ENCODE assay signal across 1 cellular context in genomic region chr2:135876066-135876711, GRCh38.
A peak's percentile ranks its signal among the peaks of the same experiment; 100 is the strongest.
TF ChIP-seq lines count a peak whose summit lies in the region.

Gene MCM6, minus strand, starts transcription at chr2:135876443. Its CDS starts 78 bp downstream, at chr2:135876365.

TF ChIP-seq in A549, 52 proteins besides CTCF, POLR2A, EP300 and RAD21 (continued from another document):
- peak in 1 of 2 experiments; percentile 69; a peak in 3 of 5 replicates for TF ChIP-seq JUN (IDR thresholded peaks at IDR 0.05)
- TF ChIP-seq PBX3 (IDR thresholded peaks at IDR 0.05): 0 out of 2 replicates have a peak, but pooled peaks have one; percentile 28
- TF ChIP-seq KDM5A (IDR thresholded peaks at IDR 0.05): no peak; the same call in 1 of the 2 replicates
- TF ChIP-seq BCL3 (IDR thresholded peaks at IDR 0.05): no peak
- TF ChIP-seq JUNB (IDR thresholded peaks at IDR 0.05): no peak
- TF ChIP-seq FOSL2 (IDR thresholded peaks at IDR 0.05): no peak
- TF ChIP-seq FOSL2 (CRISPR knock-in tag; IDR thresholded peaks at IDR 0.05): no peak
- TF ChIP-seq REST (IDR thresholded peaks at IDR 0.05): no peak
- TF ChIP-seq BHLHE40 (IDR thresholded peaks at IDR 0.05; ENCODE audit: low read depth, low read length): no peak
- TF ChIP-seq KDM1A (IDR thresholded peaks at IDR 0.05; ENCODE audit: low read depth): no peak
- no peak for TF ChIP-seq CEBPB (IDR thresholded peaks at IDR 0.05)
- no peak for TF ChIP-seq CBX8 (IDR thresholded peaks at IDR 0.05)
- TF ChIP-seq HOXB5 (CRISPR knock-in tag; IDR thresholded peaks at IDR 0.05): no peak
- TF ChIP-seq ZFP36 (IDR thresholded peaks at IDR 0.05; ENCODE audit: borderline replicate concordance, partially characterized antibody): no peak
- TF ChIP-seq FOXS1 (CRISPR knock-in tag; IDR thresholded peaks at IDR 0.05): no peak
- TF ChIP-seq NR3C1 (IDR thresholded peaks at IDR 0.05): no peak
- TF ChIP-seq ATOH8 (CRISPR knock-in tag; IDR thresholded peaks at IDR 0.05; ENCODE audit: low read depth): no peak; the same call in 1 of the 2 replicates
- TF ChIP-seq EHF (CRISPR knock-in tag; IDR thresholded peaks at IDR 0.05): no peak
- TF ChIP-seq HOXA7 (CRISPR knock-in tag; IDR thresholded peaks at IDR 0.05): no peak
- no peak for TF ChIP-seq RNF2 (IDR thresholded peaks at IDR 0.05; ENCODE audit: borderline replicate concordance, low read depth)
- no peak for TF ChIP-seq HES2 (IDR thresholded peaks at IDR 0.05)
- no peak for TF ChIP-seq RCOR1 (IDR thresholded peaks at IDR 0.05; ENCODE audit: low read depth, low read length)
- peak; percentile 20 for TF ChIP-seq MAFK (IDR thresholded peaks at IDR 0.05; ENCODE audit: partially characterized antibody)
- no peak for TF ChIP-seq CHD2 (IDR thresholded peaks at IDR 0.05; ENCODE audit: low read length, partially characterized antibody)
- no peak for TF ChIP-seq NFE2L2 (conservative IDR thresholded peaks at IDR 0.05; ENCODE audit: low read length)
- no peak for TF ChIP-seq RARB (CRISPR knock-in tag; IDR thresholded peaks at IDR 0.05)
